In genomic region chr11:1762537-1763302, GRCh38 we compare ENCODE assay signal across 8 cellular contexts. TPM values are rescaled to one million over a fixed set of nuclear protein-coding genes. Genes with fewer than 3 reads are reported as not detected.
DNase-seq lines count a peak whose midpoint lies in the region; ATAC-seq and TF ChIP-seq lines count a peak whose summit lies in the region.

No MANE protein-coding gene starts in this region.

- H3K36me3 Mint-ChIP-seq in activated T-cell treated with anti-CD3 and anti-CD28 coated beads, Interleukin-2, amount 50 U/mL, for 4 hours (ENCODE audit: insufficient read depth) = no peaks in the 10 kb centered on the region

- peak overlapping the region; percentile 76 for H3K4me3 Mint-ChIP-seq in activated T-cell treated with anti-CD3 and anti-CD28 coated beads, Interleukin-2, amount 50 U/mL, for 4 hours

- no peaks in the 10 kb centered on the region for H3K36me3 ChIP-seq in SK-N-MC (ENCODE audit: insufficient read depth, low read length)
- H3K36me3 ChIP-seq in esophagus squamous epithelium = peaks cover 7 to 42% (median 25%) of the 10 kb centered on the region in 3 donors
- H3K36me3 ChIP-seq in neutrophil = peaks cover 36% of the 10 kb centered on the region

- H3K27ac ChIP-seq in SK-N-MC = no peak overlapping the region
- peak overlapping the region; percentile 87 to 96 (median 94) for H3K27ac ChIP-seq in esophagus squamous epithelium
- H3K27ac ChIP-seq in neutrophil = peak overlapping the region; percentile 98

- peak overlapping the region; percentile 87 for H3K9ac ChIP-seq in SK-N-MC (ENCODE audit: insufficient read length)

- TF ChIP-seq POLR2A in esophagus squamous epithelium (IDR thresholded peaks at IDR 0.05) = peak in 3 of 4 donors; percentile 28 to 79 (median 76)

- H3K27me3 Mint-ChIP-seq in activated T-cell treated with anti-CD3 and anti-CD28 coated beads, Interleukin-2, amount 50 U/mL, for 4 hours (ENCODE audit: low read depth) = no peaks in the 10 kb centered on the region

- H3K4me1 ChIP-seq in esophagus squamous epithelium (peaks cover 39 to 67% (median 43%) of the 10 kb centered on the region in 3 donors), neutrophil (ENCODE audit: control insufficient read depth in 1 of 2, insufficient read depth in 1 of 2, low read depth in 1 of 2, low read length in 1 of 2) (peaks cover 80 to 82% of the 10 kb centered on the region in 2 experiments)

- H3K9me3 Mint-ChIP-seq in activated T-cell treated with anti-CD3 and anti-CD28 coated beads, Interleukin-2, amount 50 U/mL, for 4 hours = no peaks in the 10 kb centered on the region

- H3K4me3 ChIP-seq in SK-N-MC (peak overlapping the region; percentile 89), esophagus squamous epithelium (peak overlapping the region; percentile 63 to 99 (median 87)), neutrophil (ENCODE audit: low read depth in 1 of 2, low read length in 1 of 2) (peak overlapping the region; percentile 85 to 99)

- TF ChIP-seq CTCF in esophagus squamous epithelium (IDR thresholded peaks at IDR 0.05) (no peak), neutrophil (IDR thresholded peaks at IDR 0.05) (no peak)

- no peaks in the 10 kb centered on the region for H3K9me3 ChIP-seq in SK-N-MC (ENCODE audit: low read depth, low read length)
- H3K9me3 ChIP-seq in esophagus squamous epithelium = no peaks in the 10 kb centered on the region
- no peaks in the 10 kb centered on the region for H3K9me3 ChIP-seq in neutrophil

- DNase-seq in activated T-cell treated with anti-CD3 and anti-CD28 coated beads, Interleukin-2, amount 50 U/mL, for 4 hours = no peak
- DNase-seq in activated T-cell treated with anti-CD3 and anti-CD28 coated beads, Interleukin-2, amount 50 U/mL, for 1 hour = no peak
- no peak for DNase-seq in SK-N-MC (ENCODE audit: low read depth, low spot score)
- no peak for DNase-seq in esophagus squamous epithelium (lab: John Stamatoyannopoulos, UW)
- DNase-seq in NOMO-1 treated with DMSO at 0.1 percent for 48 hours (lab: John Stamatoyannopoulos, UW; ENCODE audit: unreplicated experiment) = no peak

- H3K27me3 ChIP-seq in esophagus squamous epithelium (no peaks in the 10 kb centered on the region), neutrophil (no peaks in the 10 kb centered on the region)

- no peak for ATAC-seq in activated T-cell treated with anti-CD3 and anti-CD28 coated beads, Interleukin-2, amount 50 U/mL, for 4 hours
- no peak for ATAC-seq in HG02623 (IDR thresholded peaks at IDR 0.05; ENCODE audit: unreplicated experiment)
- ATAC-seq in GM21367 (IDR thresholded peaks at IDR 0.05; ENCODE audit: unreplicated experiment) = no peak

- 12 to 25% methylated on average over 3 to 6 of the region's 16 CpGs for WGBS in esophagus squamous epithelium, 2 donors

- intact Hi-C loops in esophagus squamous epithelium (cut with DNase I) = loop anchor here (5.0 kb wide), 1 partner anchor 70 kb away; the partner anchor contains the start of gene SYT8

- peaks cover 42% of the 10 kb centered on the region for H3K4me1 Mint-ChIP-seq in activated T-cell treated with anti-CD3 and anti-CD28 coated beads, Interleukin-2, amount 50 U/mL, for 4 hours (ENCODE audit: low read depth)

RNA-seq across cellular contexts. Expression of gene CTSD, which starts 1.0 kb away (rescaled TPM):
- 100 to 1,000 TPM in 1 of 3 donors, 10 to 100 TPM in 2; 74.9 to 101 (median 83.7) TPM for total RNA-seq in activated T-cell treated with anti-CD3 and anti-CD28 coated beads, Interleukin-2, amount 50 U/mL, for 4 hours
- 100 to 1,000 TPM; 369 to 649 (median 567) TPM for total RNA-seq in esophagus squamous epithelium

RNA-seq across cellular contexts. Expression of gene IFITM10, which starts 12.3 kb away (rescaled TPM):
- total RNA-seq in activated T-cell treated with anti-CD3 and anti-CD28 coated beads, Interleukin-2, amount 50 U/mL, for 4 hours = under 1 TPM; 0.33 to 0.53 (median 0.33) TPM
- total RNA-seq in esophagus squamous epithelium = 1 to 10 TPM in 3 of 4 donors, under 1 TPM in 1; 0.88 to 6.3 (median 2.4) TPM
